1 cellular context compared by ENCODE assay signal in genomic region chr9:33814816-33815215, GRCh38.
TF ChIP-seq lines count a peak whose summit lies in the region.

No MANE protein-coding gene starts in this region.

TF ChIP-seq in HepG2, 621 proteins besides CTCF, POLR2A, EP300 and RAD21:
- TF ChIP-seq SP1 (IDR thresholded peaks at IDR 0.05) (no peak), SP1 (CRISPR knock-in tag; IDR thresholded peaks at IDR 0.05) (no peak), CEBPB (IDR thresholded peaks at IDR 0.05; ENCODE audit: borderline replicate concordance, low read depth, low read length) (no peak), PRMT3 (CRISPR knock-in tag; IDR thresholded peaks at IDR 0.05; ENCODE audit: borderline replicate concordance, low read depth) (no peak), ZNF432 (CRISPR knock-in tag; IDR thresholded peaks at IDR 0.05; ENCODE audit: borderline replicate concordance) (no peak), CHD4 (IDR thresholded peaks at IDR 0.05; ENCODE audit: borderline replicate concordance, low read length) (no peak), ZC3H13 (CRISPR knock-in tag; IDR thresholded peaks at IDR 0.05) (no peak), ISX (CRISPR knock-in tag; conservative IDR thresholded peaks at IDR 0.05) (no peak), MTF1 (CRISPR knock-in tag; IDR thresholded peaks at IDR 0.05) (no peak), HNRNPLL (IDR thresholded peaks at IDR 0.05; ENCODE audit: low read depth, low read length, poor library complexity, severe bottlenecking) (no peak), ZFP37 (CRISPR knock-in tag; IDR thresholded peaks at IDR 0.05; ENCODE audit: borderline replicate concordance) (no peak), ZNF883 (CRISPR knock-in tag; IDR thresholded peaks at IDR 0.05; ENCODE audit: not compliant biosample characterization) (no peak), SRSF1 (optimal IDR thresholded peaks at IDR 0.05; ENCODE audit: low read depth, low read length) (no peak), MED1 (CRISPR knock-in tag; IDR thresholded peaks at IDR 0.05) (no peak), TEAD3 (CRISPR knock-in tag; optimal IDR thresholded peaks at IDR 0.05; ENCODE audit: borderline replicate concordance) (no peak), SYNCRIP (IDR thresholded peaks at IDR 0.05; ENCODE audit: insufficient read depth, low read depth, low read length) (no peak), GFI1 (CRISPR knock-in tag; IDR thresholded peaks at IDR 0.05; ENCODE audit: borderline replicate concordance) (no peak), ZNF234 (CRISPR knock-in tag; conservative IDR thresholded peaks at IDR 0.05) (no peak)
- TF ChIP-seq, protein P1, sequence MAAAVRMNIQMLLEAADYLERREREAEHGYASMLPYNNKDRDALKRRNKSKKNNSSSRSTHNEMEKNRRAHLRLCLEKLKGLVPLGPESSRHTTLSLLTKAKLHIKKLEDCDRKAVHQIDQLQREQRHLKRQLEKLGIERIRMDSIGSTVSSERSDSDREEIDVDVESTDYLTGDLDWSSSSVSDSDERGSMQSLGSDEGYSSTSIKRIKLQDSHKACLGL (CRISPR knock-in tag; IDR thresholded peaks at IDR 0.05), result no peak
- TF ChIP-seq, protein P2, sequence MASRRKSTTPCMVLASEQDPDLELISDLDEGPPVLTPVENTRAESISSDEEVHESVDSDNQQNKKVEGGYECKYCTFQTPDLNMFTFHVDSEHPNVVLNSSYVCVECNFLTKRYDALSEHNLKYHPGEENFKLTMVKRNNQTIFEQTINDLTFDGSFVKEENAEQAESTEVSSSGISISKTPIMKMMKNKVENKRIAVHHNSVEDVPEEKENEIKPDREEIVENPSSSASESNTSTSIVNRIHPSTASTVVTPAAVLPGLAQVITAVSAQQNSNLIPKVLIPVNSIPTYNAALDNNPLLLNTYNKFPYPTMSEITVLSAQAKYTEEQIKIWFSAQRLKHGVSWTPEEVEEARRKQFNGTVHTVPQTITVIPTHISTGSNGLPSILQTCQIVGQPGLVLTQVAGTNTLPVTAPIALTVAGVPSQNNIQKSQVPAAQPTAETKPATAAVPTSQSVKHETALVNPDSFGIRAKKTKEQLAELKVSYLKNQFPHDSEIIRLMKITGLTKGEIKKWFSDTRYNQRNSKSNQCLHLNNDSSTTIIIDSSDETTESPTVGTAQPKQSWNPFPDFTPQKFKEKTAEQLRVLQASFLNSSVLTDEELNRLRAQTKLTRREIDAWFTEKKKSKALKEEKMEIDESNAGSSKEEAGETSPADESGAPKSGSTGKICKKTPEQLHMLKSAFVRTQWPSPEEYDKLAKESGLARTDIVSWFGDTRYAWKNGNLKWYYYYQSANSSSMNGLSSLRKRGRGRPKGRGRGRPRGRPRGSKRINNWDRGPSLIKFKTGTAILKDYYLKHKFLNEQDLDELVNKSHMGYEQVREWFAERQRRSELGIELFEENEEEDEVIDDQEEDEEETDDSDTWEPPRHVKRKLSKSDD (CRISPR knock-in tag; IDR thresholded peaks at IDR 0.05; ENCODE audit: low read depth), result no peak
TF ChIP-seq in HepG2: peak in this region for 0.
